8 cellular contexts compared by ENCODE assay signal in genomic region chr17:82051776-82052637, GRCh38. TPM values are rescaled to one million over a fixed set of nuclear protein-coding genes. Genes with fewer than 3 reads are reported as not detected.
DNase-seq lines count a peak whose midpoint lies in the region; ATAC-seq and TF ChIP-seq lines count a peak whose summit lies in the region.

Gene GPS1 (plus strand): TSS chr17:82051898. CDS start chr17:82051932, 34 bp downstream.
Gene RFNG (minus strand): TSS chr17:82051811. CDS start chr17:82051766, 45 bp downstream.

- H3K9me3 ChIP-seq in RWPE2 (ENCODE audit: severe bottlenecking) = no peaks in the 10 kb centered on the region
- H3K9me3 ChIP-seq in neuron (ENCODE audit: low read length) = no peaks in the 10 kb centered on the region
- H3K9me3 ChIP-seq in stomach smooth muscle (ENCODE audit: control insufficient read depth in 2 of 2, low read length in 2 of 2) = no peaks in the 10 kb centered on the region

- H3K27ac ChIP-seq in RWPE2 (ENCODE audit: poor library complexity, severe bottlenecking) = peak within 1 kb of the TSS; percentile 49
- H3K27ac ChIP-seq in foreskin keratinocyte = no peak within 1 kb of the TSS
- H3K27ac ChIP-seq in stomach smooth muscle (ENCODE audit: low read length) = no peak within 1 kb of the TSS

- no peak within 1 kb of the TSS for H2AFZ ChIP-seq in neuron (ENCODE audit: low read depth, low read length)

- peaks cover 72% of the 10 kb centered on the region for H3K36me3 ChIP-seq in RWPE2 (ENCODE audit: low read depth)
- H3K36me3 ChIP-seq in neuron (ENCODE audit: insufficient read depth, low read length) = peaks cover 60% of the 10 kb centered on the region
- peaks cover 23 to 31% of the 10 kb centered on the region in 2 donors for H3K36me3 ChIP-seq in stomach smooth muscle (ENCODE audit: control insufficient read depth in 2 of 2, insufficient read depth in 2 of 2, low read length in 2 of 2)

- DNase-seq in NCI-H2081 (lab: John Stamatoyannopoulos, UW) (peak; percentile 72 to 77), NCI-H2081 treated with DMSO at 0.1 percent for 48 hours (lab: John Stamatoyannopoulos, UW) (no peak), HT-29 (ENCODE audit: low spot score) (peak; percentile 56), RWPE2 (ENCODE audit: low spot score) (no peak), foreskin keratinocyte (no peak)
- DNase-seq in activated effector memory CD4-positive, alpha-beta T cell treated with anti-CD3 and anti-CD28 coated beads, Interleukin-2, amount 50 U/mL, for 16 hours = peak; percentile 95

- H3K4me3 ChIP-seq in RWPE2 (ENCODE audit: severe bottlenecking) (peak within 1 kb of the TSS; percentile 99), neuron (ENCODE audit: low read length) (peak within 1 kb of the TSS; percentile 93), stomach smooth muscle (ENCODE audit: low read length in 2 of 2) (peak within 1 kb of the TSS; percentile 88 to 89)

- peak within 1 kb of the TSS; percentile 76 to 82 for H3K9ac ChIP-seq in stomach smooth muscle (ENCODE audit: low read length in 2 of 2)

- H3K27me3 ChIP-seq in RWPE2 (ENCODE audit: insufficient read depth, poor library complexity, severe bottlenecking) = no peaks in the 10 kb centered on the region
- no peaks in the 10 kb centered on the region for H3K27me3 ChIP-seq in foreskin keratinocyte
- H3K27me3 ChIP-seq in neuron (ENCODE audit: insufficient read depth, low read length) = no peaks in the 10 kb centered on the region
- H3K27me3 ChIP-seq in stomach smooth muscle (ENCODE audit: control insufficient read depth in 1 of 2, insufficient read depth in 2 of 2, low read length in 2 of 2) = no peaks in the 10 kb centered on the region

- peaks cover 5% of the 10 kb centered on the region for H3K4me1 ChIP-seq in RWPE2 (ENCODE audit: insufficient read depth, poor library complexity, severe bottlenecking)
- no peaks in the 10 kb centered on the region for H3K4me1 ChIP-seq in foreskin keratinocyte
- peaks cover 19% of the 10 kb centered on the region for H3K4me1 ChIP-seq in neuron (ENCODE audit: insufficient read depth, low read length)
- peaks cover 33% of the 10 kb centered on the region for H3K4me1 ChIP-seq in stomach smooth muscle (ENCODE audit: control insufficient read depth, insufficient read depth, low read length)

- ATAC-seq in RWPE2 (ENCODE audit: low read depth) = peak; percentile 65
- ATAC-seq in foreskin keratinocyte = peak; percentile 59

- TF ChIP-seq CTCF in RWPE2 (IDR thresholded peaks at IDR 0.05; ENCODE audit: poor library complexity, severe bottlenecking) (no peak), foreskin keratinocyte (conservative IDR thresholded peaks at IDR 0.05) (no peak)

RNA-seq across cellular contexts. Expression of gene GPS1, which starts in this region (rescaled TPM):
- total RNA-seq in HT-29 (2014; rRNA removed; shearing (Covaris generic)) = 281 and 295 TPM in 2 replicates
- total RNA-seq in foreskin keratinocyte = 113 and 115 TPM in 2 replicates
- polyA plus RNA-seq in foreskin keratinocyte = 118 and 121 TPM in 2 replicates

RNA-seq across cellular contexts. Expression of gene RFNG, which starts in this region (rescaled TPM):
- 49.5 and 52.6 TPM in 2 replicates for total RNA-seq in HT-29 (2014; rRNA removed; shearing (Covaris generic))
- total RNA-seq in foreskin keratinocyte = 25.0 and 25.9 TPM in 2 replicates
- polyA plus RNA-seq in foreskin keratinocyte = 32.1 and 38.1 TPM in 2 replicates

Comparison
In these comparisons a context has a peak if more than half of its experiments do, and no peak if none do; other contexts are left out.
1. DNase-seq: peak in NCI-H2081 (2 of 2), HT-29 (single experiment) and activated effector memory CD4-positive, alpha-beta T cell treated with anti-CD3 and anti-CD28 coated beads, Interleukin-2, amount 50 U/mL, for 16 hours (single experiment); none in NCI-H2081 treated with DMSO at 0.1 percent for 48 hours (single experiment), RWPE2 (single experiment) and foreskin keratinocyte (0 of 2).
2. Peak in every context shown above with its lines, with median percentiles within 50 percentile points of each other: H3K4me3 ChIP-seq.